In genomic region chr7:47734287-47734948, GRCh38 we compare ENCODE assay signal across 1 cellular context.
TF ChIP-seq lines count a peak whose summit lies in the region.

No MANE protein-coding gene starts in this region.

TF ChIP-seq in HepG2, 621 proteins besides CTCF, POLR2A, EP300 and RAD21 (continued from another document and continues in another):
- TF ChIP-seq JUNB (CRISPR knock-in tag; IDR thresholded peaks at IDR 0.05; ENCODE audit: borderline replicate concordance) (peak; percentile 76; the same call in 1 of the 2 replicates), NR2C2 (CRISPR knock-in tag; IDR thresholded peaks at IDR 0.05; ENCODE audit: borderline replicate concordance) (peak; percentile 72), ATM (IDR thresholded peaks at IDR 0.05; ENCODE audit: borderline replicate concordance) (no peak), ZNF512B (CRISPR knock-in tag; IDR thresholded peaks at IDR 0.05; ENCODE audit: borderline replicate concordance) (no peak), ZFP1 (CRISPR knock-in tag; IDR thresholded peaks at IDR 0.05) (0 out of 2 replicates have a peak, but pooled peaks have one; percentile 59), ZFP36 (IDR thresholded peaks at IDR 0.05; ENCODE audit: borderline replicate concordance, low read depth, low read length, partially characterized antibody) (no peak), SRSF1 (optimal IDR thresholded peaks at IDR 0.05; ENCODE audit: low read depth, low read length) (no peak), MAZ (IDR thresholded peaks at IDR 0.05; ENCODE audit: borderline replicate concordance, low read depth, low read length) (no peak), MAZ (CRISPR knock-in tag; IDR thresholded peaks at IDR 0.05; ENCODE audit: low read depth) (peak; percentile 69), ZBTB26 (CRISPR knock-in tag; IDR thresholded peaks at IDR 0.05; ENCODE audit: borderline replicate concordance) (peak; percentile 96), ZNF503 (CRISPR knock-in tag; IDR thresholded peaks at IDR 0.05) (peak; percentile 97), ZMYM2 (CRISPR knock-in tag; IDR thresholded peaks at IDR 0.05) (peak; percentile 82; the same call in 1 of the 2 replicates), ZNF788 (CRISPR knock-in tag; IDR thresholded peaks at IDR 0.05; ENCODE audit: borderline replicate concordance) (peak; percentile 99), ARID4A (CRISPR knock-in tag; IDR thresholded peaks at IDR 0.05; ENCODE audit: borderline replicate concordance) (peak; percentile 72; the same call in 1 of the 2 replicates), ZNF747 (CRISPR knock-in tag; IDR thresholded peaks at IDR 0.05; ENCODE audit: borderline replicate concordance) (peak; percentile 87; the same call in 1 of the 2 replicates), ZNF629 (CRISPR knock-in tag; conservative IDR thresholded peaks at IDR 0.05) (no peak), ZNF737 (CRISPR knock-in tag; IDR thresholded peaks at IDR 0.05; ENCODE audit: borderline replicate concordance) (no peak), ZKSCAN5 (CRISPR knock-in tag; IDR thresholded peaks at IDR 0.05) (peak; percentile 99), MNT (IDR thresholded peaks at IDR 0.05) (peak; percentile 63), MXD1 (CRISPR knock-in tag; IDR thresholded peaks at IDR 0.05) (no peak), CAMTA2 (CRISPR knock-in tag; IDR thresholded peaks at IDR 0.05; ENCODE audit: borderline replicate concordance) (no peak), ZNF567 (CRISPR knock-in tag; IDR thresholded peaks at IDR 0.05; ENCODE audit: borderline replicate concordance) (peak; percentile 89; the same call in 1 of the 2 replicates), ZNF816 (CRISPR knock-in tag; IDR thresholded peaks at IDR 0.05; ENCODE audit: borderline replicate concordance) (peak; percentile 94), IRF2 (CRISPR knock-in tag; IDR thresholded peaks at IDR 0.05) (peak; percentile 57), ZBTB40 (IDR thresholded peaks at IDR 0.05) (no peak), ZBTB40 (CRISPR knock-in tag; IDR thresholded peaks at IDR 0.05) (peak; percentile 71; the same call in 1 of the 2 replicates), CREB1 (IDR thresholded peaks at IDR 0.05) (peak; percentile 84), CREB1 (CRISPR knock-in tag; IDR thresholded peaks at IDR 0.05) (peak; percentile 77), PTBP1 (IDR thresholded peaks at IDR 0.05; ENCODE audit: low read depth, low read length, poor library complexity, severe bottlenecking) (no peak), PCBP1 (IDR thresholded peaks at IDR 0.05; ENCODE audit: borderline replicate concordance, low read depth, low read length) (no peak)
